ENCODE assay signal across 9 cellular contexts in the genomic region with DNA sequence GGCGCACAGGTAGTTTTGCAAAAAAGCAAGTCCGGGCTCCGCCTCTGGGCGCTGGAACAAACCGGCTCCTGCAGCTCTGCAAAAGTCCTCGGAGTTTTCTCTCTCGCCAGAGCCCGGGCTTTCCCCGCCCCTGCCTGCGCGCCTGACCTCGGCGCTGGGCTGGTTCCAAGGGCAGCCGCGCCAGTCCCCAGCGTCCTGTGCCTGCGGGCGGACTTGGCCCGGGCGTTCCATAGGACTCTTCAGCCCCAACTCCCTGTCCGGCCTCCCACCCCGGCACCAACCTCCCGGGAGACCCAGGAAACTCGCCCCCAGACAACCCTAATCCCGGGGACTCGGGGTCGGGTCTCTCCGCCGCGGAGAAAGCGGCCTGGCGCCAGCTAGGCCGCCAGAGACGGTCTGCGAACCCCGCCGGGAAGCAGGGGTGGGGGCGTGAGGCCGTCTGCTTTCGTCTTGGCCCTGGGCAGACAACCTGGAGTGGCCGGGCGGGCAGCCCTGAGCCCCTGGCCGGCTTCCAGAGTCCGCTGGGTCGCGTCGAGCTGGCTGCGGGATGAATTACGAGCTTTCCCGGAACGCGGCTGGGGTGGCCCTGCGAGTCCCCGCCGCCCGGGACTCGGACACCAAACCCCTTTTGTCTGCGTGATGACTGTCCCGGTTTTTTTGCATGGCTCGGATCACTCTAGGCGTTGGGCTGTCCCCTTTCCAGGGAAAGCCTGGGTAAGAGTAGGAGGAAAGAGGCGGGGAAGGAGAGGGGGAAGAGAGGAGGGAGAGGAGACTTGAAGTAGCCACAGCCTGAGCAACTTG. TPM values are rescaled to one million over a fixed set of nuclear protein-coding genes. Genes with fewer than 3 reads are reported as not detected.
DNase-seq lines count a peak whose midpoint lies in the region; ATAC-seq and TF ChIP-seq lines count a peak whose summit lies in the region.
"Had no signal": no experiment of that assay in that cellular context is flagged by ENCODE, and none has a peak within 500 bp of the region (broad histone marks: within the 10 kb centered on the region; RNA-seq: fewer than 3 reads in every experiment).

No MANE protein-coding gene starts in this region.

- H3K9me3 ChIP-seq in ES-I3 (ENCODE audit: control insufficient read depth, insufficient read depth, low read length) (no peaks in the 10 kb centered on the region), iPS-18c (ENCODE audit: control insufficient read depth, insufficient read depth, low read length) (peaks cover 3% of the 10 kb centered on the region), gastrocnemius medialis (no peaks in the 10 kb centered on the region), PC-9 (ENCODE audit: insufficient read depth, low read depth) (no peaks in the 10 kb centered on the region)

- H3K4me3 ChIP-seq in astrocyte of the cerebellum (ENCODE audit: low read depth, low read length) (peak overlapping the region; percentile 71), iPS-18c (ENCODE audit: insufficient read depth, low read depth, low read length) (peak overlapping the region; percentile 58), gastrocnemius medialis (peak overlapping the region in 3 of 4 donors; percentile 24 to 44 (median 32)), PC-9 (no peak overlapping the region)

- H3K9ac ChIP-seq in ES-I3 (ENCODE audit: low read depth, low read length): peak overlapping the region; percentile 88

- H3K27ac ChIP-seq in gastrocnemius medialis (peak overlapping the region in 1 of 4 donors; percentile 40), PC-9 (no peak overlapping the region)

- no peaks in the 10 kb centered on the region for H3K79me2 ChIP-seq in PC-9 (ENCODE audit: low read depth)

- CTCF ChIA-PET in PC-9 (lab: Charles Lee): no interaction called here

- no peak for ATAC-seq in gastrocnemius medialis

- peak; percentile 33 for DNase-seq in astrocyte of the cerebellum (ENCODE audit: low read depth)
- DNase-seq in gastrocnemius medialis: no peak
- DNase-seq in PC-9: no peak
- no peak for DNase-seq in RPMI8226
- DNase-seq in NCI-H2081 (lab: John Stamatoyannopoulos, UW): no peak
- DNase-seq in activated CD4-positive, alpha-beta T cell treated with anti-CD3 and anti-CD28 coated beads, Interleukin-2, amount 50 U/mL, for 1 hour: no peak
- DNase-seq: T-helper 1 cell had no signal

- H3F3A ChIP-seq in PC-9 (ENCODE audit: insufficient read depth, low read depth): no peaks in the 10 kb centered on the region

- no peak overlapping the region for H2AFZ ChIP-seq in PC-9

- intact Hi-C loops in gastrocnemius medialis (cut with DNase I; ENCODE audit: low total_unique reads): no loop called here
- intact Hi-C loops in PC-9 (cut with micrococcal nuclease; ENCODE audit: unreplicated experiment): no loop called here

- no peaks in the 10 kb centered on the region for H3K4me1 ChIP-seq in ES-I3 (ENCODE audit: insufficient read depth, low read length)
- no peaks in the 10 kb centered on the region for H3K4me1 ChIP-seq in gastrocnemius medialis
- no peaks in the 10 kb centered on the region for H3K4me1 ChIP-seq in PC-9 (replicated peaks; ENCODE audit: insufficient read depth)

- H3K9me2 ChIP-seq in PC-9 (ENCODE audit: insufficient read depth): no peaks in the 10 kb centered on the region

- POLR2A ChIA-PET in PC-9 (lab: Charles Lee; ENCODE audit: unreplicated experiment): no interaction called here

- no TSS peak for BruUV-seq in PC-9 (replicated peaks; lab: Mats Ljungman, UMichigan)

- H3K36me3 ChIP-seq in ES-I3 (ENCODE audit: insufficient read depth, low read length) (no peaks in the 10 kb centered on the region), gastrocnemius medialis (no peaks in the 10 kb centered on the region), PC-9 (ENCODE audit: low read depth) (no peaks in the 10 kb centered on the region)

- in situ Hi-C loops in astrocyte of the cerebellum (cut with HindIII; ENCODE audit: low sequenced_read_pairs) (no loop called here), gastrocnemius medialis (cut with MboI; ENCODE audit: low sequenced_read_pairs in 4 of 4) (no loop called here)

- TF ChIP-seq CTCF in astrocyte of the cerebellum (IDR thresholded peaks at IDR 0.05; ENCODE audit: low read depth, low read length, missing control alignments) (no peak), gastrocnemius medialis (IDR thresholded peaks at IDR 0.05 in 4 of 5, conservative IDR thresholded peaks at IDR 0.05 in 1 of 5) (no peak), PC-9 (conservative IDR thresholded peaks at IDR 0.05) (no peak)

- no peak for TF ChIP-seq POLR2A in gastrocnemius medialis (IDR thresholded peaks at IDR 0.05)

- no peaks in the 10 kb centered on the region for H4K20me1 ChIP-seq in PC-9 (ENCODE audit: insufficient read depth)

- H3K27me3 ChIP-seq in gastrocnemius medialis (peaks cover 0 to 21% (median 15%) of the 10 kb centered on the region in 3 donors), PC-9 (ENCODE audit: insufficient read depth, low read depth) (peaks cover 9% of the 10 kb centered on the region)

- H3K4me2 ChIP-seq in PC-9: no peak overlapping the region

RNA-seq across cellular contexts. Expression of gene MXRA5, which starts 1.0 kb away (rescaled TPM):
- total RNA-seq in gastrocnemius medialis (under 1 TPM in 2 of 4 donors, not detected in 2; 0.02 to 0.26 TPM), PC-9 (2021) (not detected in 2 replicates)
